In the genomic region with DNA sequence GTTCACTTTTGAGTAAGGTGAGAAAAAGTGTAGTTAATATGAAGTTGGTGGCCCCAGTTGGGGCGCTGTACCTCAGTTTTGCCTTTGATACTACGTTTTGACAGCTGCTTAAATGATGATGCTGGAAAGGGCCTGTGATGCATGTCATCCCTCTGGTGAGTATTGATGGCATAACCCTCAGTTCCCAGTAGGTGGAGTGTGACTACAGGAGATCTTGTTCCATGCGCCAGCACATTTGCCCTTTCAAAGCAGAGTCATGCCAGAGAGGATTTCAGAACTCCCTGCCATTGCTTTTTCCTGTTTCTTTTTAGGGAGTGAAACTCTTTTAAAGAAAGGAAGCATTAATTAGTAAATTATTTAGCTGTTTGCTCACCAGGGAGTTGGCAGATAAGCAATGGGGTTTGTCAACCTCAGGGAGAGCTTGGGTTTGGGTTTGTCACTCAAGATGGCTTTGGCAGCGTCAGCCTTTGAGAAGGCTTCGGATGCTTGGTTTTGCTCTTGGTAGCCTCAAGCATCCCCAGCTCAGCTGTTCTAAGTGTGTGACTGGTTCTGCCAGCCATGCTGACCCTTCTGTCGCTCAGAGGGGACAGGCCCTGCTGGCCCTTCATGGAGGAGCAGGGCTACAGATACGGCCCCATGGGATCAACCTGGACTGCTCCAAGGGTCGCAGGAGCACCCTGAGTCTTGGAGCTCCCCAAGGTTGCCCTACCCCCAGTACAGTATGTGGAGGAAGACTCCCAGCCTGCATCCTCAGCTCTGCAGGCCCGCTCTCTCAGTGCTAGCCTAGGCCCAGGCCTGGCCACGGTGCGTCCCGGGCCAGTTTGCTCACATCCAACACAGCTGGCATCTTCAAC, we compare ENCODE assay signal across 8 cellular contexts.
DNase-seq lines count a peak whose midpoint lies in the region; ATAC-seq, FAIRE-seq and TF ChIP-seq lines count a peak whose summit lies in the region.

No MANE protein-coding gene starts in this region.

- FAIRE-seq in islet of Langerhans (lab: Jason Lieb, UNC), result peak; percentile 97

- ATAC-seq in GM18511 (IDR thresholded peaks at IDR 0.05; ENCODE audit: unreplicated experiment) (peak; percentile 52), HG02970 (IDR thresholded peaks at IDR 0.05; ENCODE audit: low FRiP score, unreplicated experiment) (peak; percentile 43)

- DNase-seq in AG09319 (ENCODE audit: extremely low read depth, low read depth), result peak; percentile 56
- DNase-seq in NCI-H146 treated with DMSO at 0.1 percent for 48 hours (lab: John Stamatoyannopoulos, UW; ENCODE audit: unreplicated experiment), result peak; percentile 7
- DNase-seq in SW480 (ENCODE audit: low spot score), result peak; percentile 72
- peak; percentile 88 to 89 for DNase-seq in cardiac fibroblast (ENCODE audit: low read depth in 2 of 2)
- DNase-seq in stimulated activated CD4-positive, alpha-beta T cell treated with anti-CD3 and anti-CD28 coated beads, Interleukin-12 subunit alpha, Interleukin-12 subunit beta, amount 100 ng/mL, for 48 hours (ENCODE audit: low read depth in 2 of 3, low spot score in 1 of 3), result peak; percentile 20 to 47 (median 29)

- H3K4me3 ChIP-seq in cardiac fibroblast (replicated peaks in 1 of 2; ENCODE audit: low read depth in 2 of 2, low read length in 2 of 2), result no peak overlapping the region

- TF ChIP-seq CTCF in AG09319 (IDR thresholded peaks at IDR 0.05; ENCODE audit: low read depth, low read length) (peak; percentile 80), cardiac fibroblast (IDR thresholded peaks at IDR 0.05; ENCODE audit: low read depth, low read length) (peak; percentile 83)

Comparison
In these comparisons a context has a peak if more than half of its experiments do, and no peak if none do; other contexts are left out.
1. DNase-seq: peak in every context shown above with its lines; median percentile 88 in cardiac fibroblast; 72 in SW480; 56 in AG09319; 29 in stimulated activated CD4-positive, alpha-beta T cell treated with anti-CD3 and anti-CD28 coated beads, Interleukin-12 subunit alpha, Interleukin-12 subunit beta, amount 100 ng/mL, for 48 hours; 7 in NCI-H146 treated with DMSO at 0.1 percent for 48 hours.